Comparison of ENCODE assay signal across 10 cellular contexts in the genomic region with DNA sequence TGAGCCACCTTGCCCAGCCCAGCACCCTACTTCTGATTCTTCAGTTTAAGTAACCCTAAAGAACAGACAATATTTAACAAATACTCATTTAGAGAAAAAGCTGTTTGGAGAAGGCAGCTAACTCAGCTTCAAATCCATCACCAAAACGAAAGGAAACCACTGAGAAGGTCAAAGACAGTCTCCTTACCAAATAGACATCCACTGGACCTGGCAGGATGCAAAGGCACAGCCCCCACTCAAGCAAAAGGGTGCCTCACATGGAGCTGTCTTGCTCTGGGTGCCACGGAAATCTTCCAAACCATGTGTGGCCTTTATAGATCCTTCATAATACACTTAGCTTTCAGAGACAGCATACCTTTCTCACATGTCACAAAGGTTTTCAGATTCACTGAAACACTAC.
A peak's percentile ranks its signal among the peaks of the same experiment; 100 is the strongest.
DNase-seq lines count a peak whose midpoint lies in the region; ATAC-seq and TF ChIP-seq lines count a peak whose summit lies in the region.
"Had no signal": no experiment of that assay in that cellular context is flagged by ENCODE, and none has a peak within 500 bp of the region (broad histone marks: within the 10 kb centered on the region; RNA-seq: fewer than 3 reads in every experiment).

No MANE protein-coding gene starts in this region.

- DNase-seq in heart left ventricle = no peak
- DNase-seq in cardiac septum (ENCODE audit: low spot score) = no peak
- DNase-seq in lower lobe of right lung = no peak
- DNase-seq in testis = no peak
- DNase-seq in MM.1S = no peak
- DNase-seq in NCI-H345 (lab: John Stamatoyannopoulos, UW) = no peak
- DNase-seq: activated CD8-positive, alpha-beta memory T cell treated with anti-CD3 and anti-CD28 coated beads, Interleukin-2, amount 50 U/mL, for 48 hours had no signal

- H3K27ac ChIP-seq in heart left ventricle = peak overlapping the region; percentile 13 to 80 (median 64)
- peak overlapping the region; percentile 4 for H3K27ac ChIP-seq in lower lobe of right lung
- H3K27ac ChIP-seq in testis = peak overlapping the region; percentile 33 to 76
- H3K27ac ChIP-seq in MM.1S (ENCODE audit: low read length) = no peak overlapping the region

- H3K4me1 Mint-ChIP-seq in activated T-helper 17 cell treated with anti-CD3 and anti-CD28 coated beads, Interleukin-2, amount 50 U/mL, for 72 hours = peaks cover 6% of the 10 kb centered on the region

- H3K4me1 ChIP-seq in heart left ventricle (peaks cover 2 to 45% (median 35%) of the 10 kb centered on the region in 12 donors), lower lobe of right lung (peaks cover 36% of the 10 kb centered on the region), testis (peaks cover 27% of the 10 kb centered on the region), MM.1S (ENCODE audit: low read length) (no peaks in the 10 kb centered on the region)

- no peaks in the 10 kb centered on the region for H3F3A ChIP-seq in MM.1S (ENCODE audit: insufficient read depth, low read length)

- H3K9me3 Mint-ChIP-seq in activated T-helper 17 cell treated with anti-CD3 and anti-CD28 coated beads, Interleukin-2, amount 50 U/mL, for 72 hours = no peaks in the 10 kb centered on the region

- H3K9me2 ChIP-seq in MM.1S (replicated peaks; ENCODE audit: insufficient read depth, low read length) = no peaks in the 10 kb centered on the region

- peak overlapping the region; percentile 2 for H3K27ac Mint-ChIP-seq in activated T-helper 17 cell treated with anti-CD3 and anti-CD28 coated beads, Interleukin-2, amount 50 U/mL, for 72 hours

- H3K4me3 ChIP-seq in heart left ventricle (no peak overlapping the region), lower lobe of right lung (no peak overlapping the region), testis (no peak overlapping the region), MM.1S (ENCODE audit: low read length) (no peak overlapping the region)

- no peak for TF ChIP-seq POLR2A in heart left ventricle (IDR thresholded peaks at IDR 0.05)
- no peak for TF ChIP-seq POLR2A in testis (IDR thresholded peaks at IDR 0.05)

- H3K4me3 Mint-ChIP-seq in activated T-helper 17 cell treated with anti-CD3 and anti-CD28 coated beads, Interleukin-2, amount 50 U/mL, for 72 hours = peak overlapping the region; percentile 23

- intact Hi-C loops in heart left ventricle (cut with DNase I) = no loop called here
- intact Hi-C loops in cardiac septum (cut with DNase I) = no loop called here
- intact Hi-C loops in lower lobe of right lung (cut with DNase I) = no loop called here
- intact Hi-C loops in testis (cut with DNase I; ENCODE audit: low total_unique reads) = no loop called here

- H3K36me3 ChIP-seq in heart left ventricle = peaks cover 0 to 8% (median 0%) of the 10 kb centered on the region in 9 donors
- H3K36me3 ChIP-seq in lower lobe of right lung = peaks cover 11% of the 10 kb centered on the region
- no peaks in the 10 kb centered on the region for H3K36me3 ChIP-seq in testis (ENCODE audit: low read depth, missing control alignments)
- no peaks in the 10 kb centered on the region for H3K36me3 ChIP-seq in MM.1S (replicated peaks; ENCODE audit: insufficient read depth, low read length)

- H3K9ac ChIP-seq in MM.1S (ENCODE audit: low read length) = no peak overlapping the region

- no peak overlapping the region for H2AFZ ChIP-seq in MM.1S (ENCODE audit: low read length)

- H3K4me2 ChIP-seq in MM.1S (ENCODE audit: low read depth, low read length) = no peak overlapping the region

- 30 to 55% (median 41%) methylated on average over 2 of the region's 2 CpGs for WGBS in heart left ventricle, 4 donors
- 49 to 59% methylated on average over 2 of the region's 2 CpGs for WGBS in testis, 2 donors

- H3K27me3 ChIP-seq in heart left ventricle (no peaks in the 10 kb centered on the region), lower lobe of right lung (ENCODE audit: low read depth) (no peaks in the 10 kb centered on the region), testis (no peaks in the 10 kb centered on the region), MM.1S (replicated peaks; ENCODE audit: insufficient read depth, low read length) (no peaks in the 10 kb centered on the region)

- peaks cover 24% of the 10 kb centered on the region for H3K36me3 Mint-ChIP-seq in activated T-helper 17 cell treated with anti-CD3 and anti-CD28 coated beads, Interleukin-2, amount 50 U/mL, for 72 hours (ENCODE audit: low read depth)

- no peaks in the 10 kb centered on the region for H3K27me3 Mint-ChIP-seq in activated T-helper 17 cell treated with anti-CD3 and anti-CD28 coated beads, Interleukin-2, amount 50 U/mL, for 72 hours

- H3K9me3 ChIP-seq in heart left ventricle (no peaks in the 10 kb centered on the region), lower lobe of right lung (no peaks in the 10 kb centered on the region), testis (no peaks in the 10 kb centered on the region), MM.1S (replicated peaks; ENCODE audit: insufficient read depth, low read length) (no peaks in the 10 kb centered on the region)

- TF ChIP-seq CTCF in heart left ventricle (IDR thresholded peaks at IDR 0.05) (no peak), lower lobe of right lung (IDR thresholded peaks at IDR 0.05) (no peak), testis (IDR thresholded peaks at IDR 0.05) (no peak), MM.1S (IDR thresholded peaks at IDR 0.05; ENCODE audit: low read length) (no peak)

- H3K79me2 ChIP-seq in MM.1S (ENCODE audit: low read length) = peaks cover 23% of the 10 kb centered on the region

- ATAC-seq in heart left ventricle (peak in 3 of 4 donors; percentile 22 to 36 (median 23)), lower lobe of right lung (peak in 1 of 2 donors; percentile 56), GM21526 (IDR thresholded peaks at IDR 0.05; ENCODE audit: low FRiP score, unreplicated experiment) (no peak)
- no peak for ATAC-seq in activated T-helper 17 cell treated with anti-CD3 and anti-CD28 coated beads, Interleukin-2, amount 50 U/mL, for 72 hours (replicated peaks)
- ATAC-seq: Panc1 had no signal

- H4K20me1 ChIP-seq in MM.1S (ENCODE audit: insufficient read depth, low read length) = 0 out of 2 replicates have a peak, but pooled peaks cover 3% of the 10 kb centered on the region

Comparison
In these comparisons a context has a peak if more than half of its experiments do, and no peak if none do; other contexts are left out.
1. ATAC-seq: peak in heart left ventricle (3 of 4); none in activated T-helper 17 cell treated with anti-CD3 and anti-CD28 coated beads, Interleukin-2, amount 50 U/mL, for 72 hours (single experiment) and GM21526 (single experiment).